ENCODE assay signal across 8 cellular contexts in genomic region chr12:124920353-124920935, GRCh38. TPM values are rescaled to one million over a fixed set of nuclear protein-coding genes. Genes with fewer than 3 reads are reported as not detected.
DNase-seq lines count a peak whose midpoint lies in the region; ATAC-seq, FAIRE-seq and TF ChIP-seq lines count a peak whose summit lies in the region.

No MANE protein-coding gene starts in this region.

- no peak for FAIRE-seq in pancreas (lab: Jason Lieb, UNC)

- H3K9ac ChIP-seq in OCI-LY1 (ENCODE audit: low read length): peak overlapping the region; percentile 98

- peaks cover 28% of the 10 kb centered on the region for H3F3A ChIP-seq in OCI-LY1 (ENCODE audit: insufficient read depth, low read length)

- H3K4me1 ChIP-seq in CD4-positive, alpha-beta memory T cell (ENCODE audit: insufficient read depth, low read length): peaks cover 72% of the 10 kb centered on the region
- H3K4me1 ChIP-seq in OCI-LY1 (ENCODE audit: insufficient read depth, low read length, severe bottlenecking) (peaks cover 71% of the 10 kb centered on the region), neutrophil (ENCODE audit: control insufficient read depth in 1 of 2, insufficient read depth in 1 of 2, low read depth in 1 of 2, low read length in 1 of 2) (peaks cover 63 to 69% of the 10 kb centered on the region in 2 experiments), pancreas (peaks cover 15 to 31% (median 25%) of the 10 kb centered on the region in 3 donors)

- intact Hi-C loops in CD4-positive, alpha-beta memory T cell (cut with micrococcal nuclease): no loop called here
- intact Hi-C loops in pancreas (cut with DNase I): no loop called here

- no peaks in the 10 kb centered on the region for H3K9me3 ChIP-seq in CD4-positive, alpha-beta memory T cell (ENCODE audit: control insufficient read depth in 1 of 2, low read length in 2 of 2)
- H3K9me3 ChIP-seq in OCI-LY1 (ENCODE audit: low read length): no peaks in the 10 kb centered on the region
- H3K9me3 ChIP-seq in neutrophil: no peaks in the 10 kb centered on the region
- no peaks in the 10 kb centered on the region for H3K9me3 ChIP-seq in pancreas

- no peaks in the 10 kb centered on the region for H4K20me1 ChIP-seq in OCI-LY1 (ENCODE audit: insufficient read depth, low read length)

- CTCF ChIA-PET in CD4-positive, alpha-beta memory T cell (lab: Charles Lee; ENCODE audit: partially characterized antibody): interaction anchor here (1.0 to 30.2 kb wide), 5 partner anchors 7 to 69 kb away, joined by 3 to 898 read pairs (median 42); no protein-coding TSS in a partner anchor

- H3K4me3 ChIP-seq in CD4-positive, alpha-beta memory T cell (ENCODE audit: low read length in 2 of 2): peak overlapping the region; percentile 35 to 54
- peak overlapping the region; percentile 59 for H3K4me3 ChIP-seq in OCI-LY1 (ENCODE audit: low read depth, low read length, poor library complexity, severe bottlenecking)
- no peak overlapping the region for H3K4me3 ChIP-seq in neutrophil (ENCODE audit: low read depth in 1 of 2, low read length in 1 of 2)
- H3K4me3 ChIP-seq in pancreas: no peak overlapping the region

- POLR2A ChIA-PET in CD4-positive, alpha-beta memory T cell (lab: Charles Lee; ENCODE audit: partially characterized antibody): interaction anchor here (0.7 to 12.7 kb wide), 7 partner anchors 7 to 949 kb away, joined by 3 to 836 read pairs (median 44); partner anchors contain the start of gene BRI3BP

- peaks cover 52 to 75% (median 65%) of the 10 kb centered on the region in 4 donors for H3K4me1 Mint-ChIP-seq in CD4-positive, alpha-beta memory T cell
- H3K4me1 Mint-ChIP-seq in effector memory CD8-positive, alpha-beta T cell (ENCODE audit: low read depth in 2 of 2): peaks cover 58 to 61% of the 10 kb centered on the region in 2 donors

- no peaks in the 10 kb centered on the region for H3K27me3 ChIP-seq in CD4-positive, alpha-beta memory T cell (ENCODE audit: insufficient read depth, low read length)
- H3K27me3 ChIP-seq in OCI-LY1 (ENCODE audit: insufficient read depth, low read length) (no peaks in the 10 kb centered on the region), neutrophil (no peaks in the 10 kb centered on the region), pancreas (no peaks in the 10 kb centered on the region)

- WGBS in pancreas, 2 donors: 85 to 87% methylated on average over 4 of the region's 4 CpGs

- no peak for DNase-seq in CD4-positive, alpha-beta memory T cell
- DNase-seq in effector memory CD8-positive, alpha-beta T cell: no peak
- DNase-seq in iPS-NIHi7 (ENCODE audit: extremely low spot score) (no peak), pancreas (no peak), GM10266 (ENCODE audit: extremely low spot score) (no peak)
- no peak for DNase-seq in activated CD4-positive, CD25-positive, alpha-beta regulatory T cell treated with anti-CD3 and anti-CD28 coated beads, Interleukin-2, amount 50 U/mL, for 72 hours

- H3K27me3 Mint-ChIP-seq in CD4-positive, alpha-beta memory T cell: no peaks in the 10 kb centered on the region
- H3K27me3 Mint-ChIP-seq in effector memory CD8-positive, alpha-beta T cell: no peaks in the 10 kb centered on the region

- no peak for ATAC-seq in effector memory CD8-positive, alpha-beta T cell (replicated peaks)
- ATAC-seq in pancreas: no peak

- no peaks in the 10 kb centered on the region for H3K36me3 ChIP-seq in CD4-positive, alpha-beta memory T cell (ENCODE audit: insufficient read depth, low read length)
- H3K36me3 ChIP-seq in OCI-LY1 (ENCODE audit: insufficient read depth, low read length): no peaks in the 10 kb centered on the region
- no peaks in the 10 kb centered on the region for H3K36me3 ChIP-seq in neutrophil
- H3K36me3 ChIP-seq in pancreas: no peaks in the 10 kb centered on the region

- TF ChIP-seq CTCF in OCI-LY1 (IDR thresholded peaks at IDR 0.05; ENCODE audit: low read length) (no peak), neutrophil (IDR thresholded peaks at IDR 0.05) (no peak), pancreas (IDR thresholded peaks at IDR 0.05) (no peak), GM10266 (IDR thresholded peaks at IDR 0.05; ENCODE audit: control insufficient read depth, insufficient read depth, low read depth, missing control alignments) (no peak)

- peaks cover 0 to 18% of the 10 kb centered on the region in 2 donors for H3K36me3 Mint-ChIP-seq in CD4-positive, alpha-beta memory T cell
- H3K36me3 Mint-ChIP-seq in effector memory CD8-positive, alpha-beta T cell (ENCODE audit: insufficient read depth): peaks cover 51% of the 10 kb centered on the region

- peaks cover 3% of the 10 kb centered on the region; the same call in 1 of the 2 replicates for H3K79me2 ChIP-seq in OCI-LY1 (ENCODE audit: insufficient read depth, low read length)

- H3K27ac ChIP-seq in CD4-positive, alpha-beta memory T cell (ENCODE audit: low read depth, low read length): peak overlapping the region; percentile 98
- peak overlapping the region; percentile 100 for H3K27ac ChIP-seq in OCI-LY1 (ENCODE audit: low read depth, low read length, poor library complexity, severe bottlenecking)
- H3K27ac ChIP-seq in neutrophil: peak overlapping the region; percentile 97
- H3K27ac ChIP-seq in pancreas: peak overlapping the region in 2 of 4 donors; percentile 40 to 98

- peak overlapping the region; percentile 97 to 100 (median 99) for H3K27ac Mint-ChIP-seq in CD4-positive, alpha-beta memory T cell
- H3K27ac Mint-ChIP-seq in effector memory CD8-positive, alpha-beta T cell: peak overlapping the region; percentile 99 to 100

- H3K9me3 Mint-ChIP-seq in CD4-positive, alpha-beta memory T cell: peaks cover 0 to 6% (median 0%) of the 10 kb centered on the region in 8 donors
- peaks cover 0 to 2% of the 10 kb centered on the region in 2 donors for H3K9me3 Mint-ChIP-seq in effector memory CD8-positive, alpha-beta T cell

- H3K4me2 ChIP-seq in OCI-LY1 (ENCODE audit: low read length): peak overlapping the region; percentile 89

- H2AFZ ChIP-seq in OCI-LY1 (ENCODE audit: low read length): no peak overlapping the region

- no peaks in the 10 kb centered on the region for H3K9me2 ChIP-seq in OCI-LY1 (ENCODE audit: low read depth, low read length)

- H3K4me3 Mint-ChIP-seq in CD4-positive, alpha-beta memory T cell: peak overlapping the region; percentile 73 to 92 (median 87)
- peak overlapping the region; percentile 98 to 99 for H3K4me3 Mint-ChIP-seq in effector memory CD8-positive, alpha-beta T cell

RNA-seq across cellular contexts. Expression of gene UBC, which starts 6.0 kb away (rescaled TPM):
- total RNA-seq in CD4-positive, alpha-beta memory T cell: 100 to 1,000 TPM; 858 to 878 TPM
- 1,000 to 10,000 TPM in 1 of 2 donors, 100 to 1,000 TPM in 1; 853 to 1,668 TPM for polyA plus RNA-seq in CD4-positive, alpha-beta memory T cell
- total RNA-seq in pancreas: 100 to 1,000 TPM; 353 to 495 (median 423) TPM
- 100 to 1,000 TPM; 528 to 605 TPM for polyA plus RNA-seq in pancreas

RNA-seq across cellular contexts. Expression of gene SCARB1, which starts 56.8 kb away (rescaled TPM):
- total RNA-seq in CD4-positive, alpha-beta memory T cell: 1 to 10 TPM; 2.2 to 2.6 TPM
- 1 to 10 TPM; 1.5 to 1.6 TPM for polyA plus RNA-seq in CD4-positive, alpha-beta memory T cell
- total RNA-seq in pancreas: 10 to 100 TPM in 2 of 6 donors, 1 to 10 TPM in 4; 4.7 to 14.3 (median 8.4) TPM
- polyA plus RNA-seq in pancreas: 10 to 100 TPM; 11.7 to 14.7 TPM

Comparison
In these comparisons a context has a peak if more than half of its experiments do, and no peak if none do; other contexts are left out.
1. H3K4me3 ChIP-seq: peak in CD4-positive, alpha-beta memory T cell (2 of 2) and OCI-LY1 (single experiment); none in neutrophil (0 of 2) and pancreas (0 of 4).